Comparison of ENCODE assay signal across 10 cellular contexts in genomic region chr9:129038109-129038852, GRCh38. TPM values are rescaled to one million over a fixed set of nuclear protein-coding genes. Genes with fewer than 3 reads are reported as not detected.
A peak's percentile ranks its signal among the peaks of the same experiment; 100 is the strongest.
DNase-seq lines count a peak whose midpoint lies in the region; TF ChIP-seq lines count a peak whose summit lies in the region.
"Had no signal": no experiment of that assay in that cellular context is flagged by ENCODE, and none has a peak within 500 bp of the region (broad histone marks: within the 10 kb centered on the region; RNA-seq: fewer than 3 reads in every experiment).

No MANE protein-coding gene starts in this region.

- H3K27ac Mint-ChIP-seq in endothelial cell (ENCODE audit: unreplicated experiment) (no peak overlapping the region), nephron (no peak overlapping the region)

- H3K4me1 Mint-ChIP-seq in endothelial cell (ENCODE audit: unreplicated experiment) (peaks cover 22% of the 10 kb centered on the region), nephron (peaks cover 23% of the 10 kb centered on the region)

- H3K4me3 Mint-ChIP-seq in endothelial cell (ENCODE audit: unreplicated experiment) (peak overlapping the region; percentile 78), nephron (peak overlapping the region; percentile 90 to 94 (median 91))

- H3K4me3 ChIP-seq in AG10803 (ENCODE audit: low read length) (peak overlapping the region; percentile 93), NT2/D1 (ENCODE audit: insufficient read length, low read depth) (no peak overlapping the region)

- H3K9ac ChIP-seq in NT2/D1 (ENCODE audit: insufficient read length, low read depth): peak overlapping the region; percentile 42

- H3K9me3 Mint-ChIP-seq in endothelial cell (ENCODE audit: unreplicated experiment) (no peaks in the 10 kb centered on the region), nephron (no peaks in the 10 kb centered on the region)

- H3K9me3 ChIP-seq in NT2/D1 (ENCODE audit: insufficient read depth, low read length): no peaks in the 10 kb centered on the region
- H3K9me3 ChIP-seq: tibial nerve had no signal

- no peaks in the 10 kb centered on the region for H3K27me3 ChIP-seq in NT2/D1 (ENCODE audit: insufficient read depth, insufficient read length)
- H3K27me3 ChIP-seq: tibial nerve had no signal

- H3K4me1 ChIP-seq in NT2/D1 (ENCODE audit: insufficient read depth, insufficient read length): peaks cover 13% of the 10 kb centered on the region

- DNase-seq in AG10803 (ENCODE audit: low read depth) (no peak), NT2/D1 (ENCODE audit: low read depth, low spot score) (no peak), endothelial cell (ENCODE audit: low spot score) (no peak), SK-N-DZ (ENCODE audit: low spot score) (no peak), COLO668 (lab: John Stamatoyannopoulos, UW; ENCODE audit: unreplicated experiment) (no peak), dedifferentiated amniotic fluid mesenchymal stem cell (ENCODE audit: extremely low spot score) (no peak), mesenteric fat pad (ENCODE audit: low spot score) (no peak)
- DNase-seq: occipital lobe had no signal

- H3K27me3 Mint-ChIP-seq in endothelial cell (ENCODE audit: unreplicated experiment): peaks cover 1% of the 10 kb centered on the region
- no peaks in the 10 kb centered on the region for H3K27me3 Mint-ChIP-seq in nephron (ENCODE audit: low read depth)

- TF ChIP-seq CTCF in AG10803 (conservative IDR thresholded peaks at IDR 0.05; ENCODE audit: low read length) (no peak), endothelial cell (IDR thresholded peaks at IDR 0.05; ENCODE audit: unreplicated experiment) (no peak), nephron (IDR thresholded peaks at IDR 0.05; ENCODE audit: unreplicated experiment in 3 of 3) (no peak)

- H3K36me3 Mint-ChIP-seq in endothelial cell (ENCODE audit: low read depth, unreplicated experiment) (peaks cover 4% of the 10 kb centered on the region), nephron (ENCODE audit: low read depth) (peaks cover 5% of the 10 kb centered on the region)

- peaks cover 28% of the 10 kb centered on the region for H3K36me3 ChIP-seq in NT2/D1 (ENCODE audit: insufficient read depth, insufficient read length, low read length)

RNA-seq across cellular contexts. Expression of gene MIGA2, which starts 1.9 kb away (rescaled TPM):
- total RNA-seq in endothelial cell (ENCODE audit: unreplicated experiment): 32.9 TPM
- polyA plus RNA-seq in SK-N-DZ (2014; cell fraction: cytosol; rRNA removed): 23.2 and 35.4 TPM in 2 replicates
- 214 and 304 TPM in 2 replicates for polyA plus RNA-seq in SK-N-DZ (2014; cell fraction: nucleus; rRNA removed)
- total RNA-seq in mesenteric fat pad: 17.3 TPM

RNA-seq across cellular contexts. Expression of gene SH3GLB2, which starts 10.2 kb away (rescaled TPM):
- 94.3 TPM for total RNA-seq in endothelial cell (ENCODE audit: unreplicated experiment)
- polyA plus RNA-seq in SK-N-DZ (2014; cell fraction: cytosol; rRNA removed): 92.3 and 111 TPM in 2 replicates
- 585 and 610 TPM in 2 replicates for polyA plus RNA-seq in SK-N-DZ (2014; cell fraction: nucleus; rRNA removed)
- 43.2 TPM for total RNA-seq in mesenteric fat pad

RNA-seq across cellular contexts. Expression of gene DOLPP1, which starts 42.6 kb away (rescaled TPM):
- total RNA-seq in endothelial cell (ENCODE audit: unreplicated experiment): 21.4 TPM
- 56.8 and 59.2 TPM in 2 replicates for polyA plus RNA-seq in SK-N-DZ (2014; cell fraction: cytosol; rRNA removed)
- 39.0 and 39.1 TPM in 2 replicates for polyA plus RNA-seq in SK-N-DZ (2014; cell fraction: nucleus; rRNA removed)
- 10.4 TPM for total RNA-seq in mesenteric fat pad
